In the genomic region with DNA sequence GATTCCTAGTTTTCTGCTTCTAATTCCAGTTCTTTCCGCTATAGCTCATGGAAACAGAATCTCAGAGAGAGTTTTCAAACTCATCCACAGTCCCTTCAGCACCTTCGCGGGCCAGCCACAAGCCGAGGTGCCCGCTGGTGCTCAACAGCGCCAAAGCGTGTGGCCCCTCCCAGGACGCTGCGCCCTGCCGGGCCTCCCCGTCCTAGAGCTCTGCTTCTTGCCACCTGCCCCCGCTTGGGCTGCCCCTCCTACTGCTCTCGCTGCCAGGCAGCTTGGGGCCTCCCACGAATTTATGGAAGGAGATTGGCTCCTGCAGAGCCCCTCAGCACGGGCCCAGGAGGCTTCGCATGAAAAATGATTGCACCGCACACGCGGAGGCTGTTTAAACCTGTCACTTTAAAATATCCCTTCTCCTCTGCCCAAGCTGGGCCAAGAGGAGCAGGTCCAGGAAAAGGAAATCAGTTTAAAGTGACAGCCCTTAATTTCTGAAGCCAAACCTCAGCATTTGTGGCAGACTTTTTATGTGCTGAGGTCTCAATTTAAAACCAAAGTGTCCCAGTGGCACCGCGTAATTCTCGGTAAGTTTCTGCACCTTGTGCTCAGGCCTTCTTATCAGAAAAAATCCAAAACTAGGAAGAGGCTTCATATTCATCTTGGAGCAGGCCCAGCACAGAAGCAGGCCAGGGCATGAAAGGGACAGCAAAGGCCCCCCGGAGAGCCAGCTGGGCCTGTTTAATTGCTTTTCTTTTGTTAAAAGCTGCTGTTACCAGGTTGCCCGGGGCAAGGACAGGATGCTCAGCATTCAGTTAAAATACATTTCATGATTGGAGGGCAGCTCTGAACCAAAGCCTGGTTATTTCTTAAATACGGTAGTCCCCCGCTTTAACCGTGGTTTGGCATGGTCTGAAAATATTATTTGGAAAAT, we compare ENCODE assay signal across 10 cellular contexts.
DNase-seq lines count a peak whose midpoint lies in the region; ATAC-seq lines count a peak whose summit lies in the region.
"Had no signal": no experiment of that assay in that cellular context is flagged by ENCODE, and none has a peak within 500 bp of the region (broad histone marks: within the 10 kb centered on the region; RNA-seq: fewer than 3 reads in every experiment).

No MANE protein-coding gene starts in this region.

- peak overlapping the region; percentile 57 for H3K27ac ChIP-seq in ectodermal cell (ENCODE audit: insufficient read depth, low read depth, low read length, poor library complexity, severe bottlenecking)
- H3K27ac ChIP-seq in mesenchymal stem cell (ENCODE audit: low read length, poor library complexity, severe bottlenecking), result no peak overlapping the region

- peak overlapping the region; percentile 9 for H3K4me3 ChIP-seq in ectodermal cell (ENCODE audit: insufficient read depth, low read depth, low read length)
- no peak overlapping the region for H3K4me3 ChIP-seq in mesenchymal stem cell (ENCODE audit: insufficient read depth in 1 of 2, low read depth in 1 of 2, low read length in 2 of 2)

- no peak overlapping the region for H2BK120ac ChIP-seq in mesenchymal stem cell (ENCODE audit: low read depth, low read length)

- H3K9ac ChIP-seq in mesenchymal stem cell (ENCODE audit: low read length), result no peak overlapping the region

- H2BK15ac ChIP-seq in mesenchymal stem cell (ENCODE audit: low read depth, poor library complexity, severe bottlenecking), result no peak overlapping the region

- H2AFZ ChIP-seq in mesenchymal stem cell (ENCODE audit: low read depth, low read length), result no peak overlapping the region

- H4K91ac ChIP-seq in mesenchymal stem cell (ENCODE audit: low read length), result no peak overlapping the region

- H2BK12ac ChIP-seq in mesenchymal stem cell (ENCODE audit: low read length in 2 of 2), result no peak overlapping the region

- no peak overlapping the region for H3K23ac ChIP-seq in mesenchymal stem cell (ENCODE audit: low read length in 2 of 2)

- DNase-seq in Ammon's horn (ENCODE audit: low spot score), result peak; percentile 37
- DNase-seq in NCI-H1417 treated with DMSO at 0.1 percent for 48 hours (lab: John Stamatoyannopoulos, UW), result peak; percentile 78
- peak; percentile 20 for DNase-seq in midbrain (lab: John Stamatoyannopoulos, UW)
- no peak for DNase-seq in activated CD4-positive, CD25-positive, alpha-beta regulatory T cell treated with anti-CD3 and anti-CD28 coated beads, Interleukin-2, amount 50 U/mL, for 72 hours
- DNase-seq in mesenchymal stem cell, result no peak
- DNase-seq: activated CD8-positive, alpha-beta T cell treated with anti-CD3 and anti-CD28 coated beads for 36 hours; effector memory CD4-positive, alpha-beta T cell had no signal

- H3K4me1 ChIP-seq in ectodermal cell (ENCODE audit: control insufficient read depth, insufficient read depth, low read length), result peaks cover 29% of the 10 kb centered on the region
- no peaks in the 10 kb centered on the region for H3K4me1 ChIP-seq in mesenchymal stem cell (ENCODE audit: control insufficient read depth, insufficient read depth, low read depth, low read length)

- H3K9me3 ChIP-seq in ectodermal cell (ENCODE audit: control insufficient read depth, low read length), result no peaks in the 10 kb centered on the region
- H3K9me3 ChIP-seq in mesenchymal stem cell (ENCODE audit: control insufficient read depth, low read length), result no peaks in the 10 kb centered on the region

- H4K8ac ChIP-seq in mesenchymal stem cell (ENCODE audit: low read length), result no peak overlapping the region

- WGBS in ectodermal cell, 2 experiments, result 7 to 8% methylated on average over 27 of the region's 27 CpGs
- WGBS in mesenchymal stem cell, result 17% methylated on average over 27 of the region's 27 CpGs

- no peaks in the 10 kb centered on the region for H3K79me1 ChIP-seq in mesenchymal stem cell (replicated peaks; ENCODE audit: low read length, poor library complexity, severe bottlenecking)

- no peak overlapping the region for H2AK5ac ChIP-seq in mesenchymal stem cell (ENCODE audit: low read length, severe bottlenecking)

- ATAC-seq in GM21825 (IDR thresholded peaks at IDR 0.05; ENCODE audit: unreplicated experiment), result no peak
- no peak for ATAC-seq in HG02938 (IDR thresholded peaks at IDR 0.05; ENCODE audit: unreplicated experiment)
- ATAC-seq: activated CD8-positive, alpha-beta T cell treated with anti-CD3 and anti-CD28 coated beads for 36 hours had no signal

- H3K4ac ChIP-seq in mesenchymal stem cell (ENCODE audit: low read depth in 1 of 2, low read length in 2 of 2), result no peak overlapping the region

- H3K27me3 ChIP-seq in ectodermal cell (ENCODE audit: control insufficient read depth, insufficient read depth, low read length, poor library complexity, severe bottlenecking) (peaks cover 39% of the 10 kb centered on the region), mesenchymal stem cell (ENCODE audit: control insufficient read depth in 1 of 2, insufficient read depth in 1 of 2, low read length in 2 of 2) (no peaks in the 10 kb centered on the region)

- H3K14ac ChIP-seq in mesenchymal stem cell (ENCODE audit: low read length in 2 of 2), result no peak overlapping the region

- no peak overlapping the region for H2BK5ac ChIP-seq in mesenchymal stem cell (ENCODE audit: low read depth, low read length, poor library complexity, severe bottlenecking)

- no peaks in the 10 kb centered on the region for H3K36me3 ChIP-seq in ectodermal cell (ENCODE audit: control insufficient read depth, insufficient read depth, low read length)
- no peaks in the 10 kb centered on the region for H3K36me3 ChIP-seq in mesenchymal stem cell (ENCODE audit: control insufficient read depth in 1 of 2, insufficient read depth in 2 of 2, low read depth in 1 of 2, low read length in 2 of 2)

- no peak overlapping the region for H3K4me2 ChIP-seq in mesenchymal stem cell (ENCODE audit: low read length, poor library complexity, severe bottlenecking)

- no peak overlapping the region for H3K18ac ChIP-seq in mesenchymal stem cell (ENCODE audit: low read depth in 1 of 2, low read length in 2 of 2)

Comparison
In these comparisons a context has a peak if more than half of its experiments do, and no peak if none do; other contexts are left out.
1. DNase-seq: peak in Ammon's horn (single experiment), NCI-H1417 treated with DMSO at 0.1 percent for 48 hours (single experiment) and midbrain (single experiment); none in activated CD4-positive, CD25-positive, alpha-beta regulatory T cell treated with anti-CD3 and anti-CD28 coated beads, Interleukin-2, amount 50 U/mL, for 72 hours (single experiment) and mesenchymal stem cell (single experiment).